ENCODE assay signal across 1 cellular context in the genomic region with DNA sequence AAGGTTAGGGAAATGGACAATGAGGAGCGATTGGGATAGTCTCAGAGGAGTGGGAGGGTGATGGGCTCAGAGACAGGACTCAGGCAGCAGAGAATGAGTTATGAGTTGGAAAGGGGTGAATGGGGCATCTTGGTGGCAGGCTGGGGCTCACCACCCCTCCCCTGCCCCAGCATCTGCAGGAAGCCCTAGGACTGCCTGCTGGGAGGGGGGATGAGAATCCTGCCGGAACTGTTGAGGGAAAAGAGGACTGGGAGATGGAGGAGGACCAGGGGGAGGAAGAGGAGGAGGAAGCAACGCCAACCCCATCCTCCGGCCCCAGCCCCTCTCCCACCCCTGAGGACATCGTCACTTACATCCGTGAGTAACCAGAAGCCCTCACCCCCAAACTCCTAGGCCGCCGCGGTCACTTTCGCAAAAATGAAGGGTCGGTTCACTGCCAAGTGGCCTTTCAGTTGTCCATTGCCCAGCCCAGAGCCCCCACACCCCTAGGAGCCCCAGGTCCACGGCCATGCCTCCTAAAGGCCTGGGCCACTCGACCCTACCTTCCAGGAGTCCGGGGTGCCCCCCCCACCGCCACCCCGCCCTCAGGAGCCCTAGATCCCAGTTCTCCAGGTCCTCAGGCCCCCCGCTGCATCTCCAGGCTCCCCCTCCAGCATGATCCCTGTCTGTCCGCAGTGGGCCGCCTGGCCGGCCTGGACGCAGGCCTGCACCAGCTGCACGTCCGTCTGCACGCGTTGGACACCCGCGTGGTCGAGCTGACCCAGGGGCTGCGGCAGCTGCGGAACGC.
TF ChIP-seq lines count a peak whose summit lies in the region.

No MANE protein-coding gene starts in this region.

TF ChIP-seq in liver, 16 proteins besides CTCF, POLR2A, EP300 and RAD21 (continued from another document):
- TF ChIP-seq, protein P1, sequence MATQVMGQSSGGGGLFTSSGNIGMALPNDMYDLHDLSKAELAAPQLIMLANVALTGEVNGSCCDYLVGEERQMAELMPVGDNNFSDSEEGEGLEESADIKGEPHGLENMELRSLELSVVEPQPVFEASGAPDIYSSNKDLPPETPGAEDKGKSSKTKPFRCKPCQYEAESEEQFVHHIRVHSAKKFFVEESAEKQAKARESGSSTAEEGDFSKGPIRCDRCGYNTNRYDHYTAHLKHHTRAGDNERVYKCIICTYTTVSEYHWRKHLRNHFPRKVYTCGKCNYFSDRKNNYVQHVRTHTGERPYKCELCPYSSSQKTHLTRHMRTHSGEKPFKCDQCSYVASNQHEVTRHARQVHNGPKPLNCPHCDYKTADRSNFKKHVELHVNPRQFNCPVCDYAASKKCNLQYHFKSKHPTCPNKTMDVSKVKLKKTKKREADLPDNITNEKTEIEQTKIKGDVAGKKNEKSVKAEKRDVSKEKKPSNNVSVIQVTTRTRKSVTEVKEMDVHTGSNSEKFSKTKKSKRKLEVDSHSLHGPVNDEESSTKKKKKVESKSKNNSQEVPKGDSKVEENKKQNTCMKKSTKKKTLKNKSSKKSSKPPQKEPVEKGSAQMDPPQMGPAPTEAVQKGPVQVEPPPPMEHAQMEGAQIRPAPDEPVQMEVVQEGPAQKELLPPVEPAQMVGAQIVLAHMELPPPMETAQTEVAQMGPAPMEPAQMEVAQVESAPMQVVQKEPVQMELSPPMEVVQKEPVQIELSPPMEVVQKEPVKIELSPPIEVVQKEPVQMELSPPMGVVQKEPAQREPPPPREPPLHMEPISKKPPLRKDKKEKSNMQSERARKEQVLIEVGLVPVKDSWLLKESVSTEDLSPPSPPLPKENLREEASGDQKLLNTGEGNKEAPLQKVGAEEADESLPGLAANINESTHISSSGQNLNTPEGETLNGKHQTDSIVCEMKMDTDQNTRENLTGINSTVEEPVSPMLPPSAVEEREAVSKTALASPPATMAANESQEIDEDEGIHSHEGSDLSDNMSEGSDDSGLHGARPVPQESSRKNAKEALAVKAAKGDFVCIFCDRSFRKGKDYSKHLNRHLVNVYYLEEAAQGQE (IDR thresholded peaks at IDR 0.05), result no peak
- TF ChIP-seq HNF4A (conservative IDR thresholded peaks at IDR 0.05) (no peak), HNF4G (IDR thresholded peaks at IDR 0.05) (no peak), TAF1 (conservative IDR thresholded peaks at IDR 0.05) (no peak), EGR1 (IDR thresholded peaks at IDR 0.05; ENCODE audit: low read depth in 2 of 2) (no peak), NR2F2 (IDR thresholded peaks at IDR 0.05) (no peak)
- TF ChIP-seq, protein P2, sequence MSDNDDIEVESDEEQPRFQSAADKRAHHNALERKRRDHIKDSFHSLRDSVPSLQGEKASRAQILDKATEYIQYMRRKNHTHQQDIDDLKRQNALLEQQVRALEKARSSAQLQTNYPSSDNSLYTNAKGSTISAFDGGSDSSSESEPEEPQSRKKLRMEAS (IDR thresholded peaks at IDR 0.05), result no peak
